31 cellular contexts compared by ENCODE assay signal in the genomic region with DNA sequence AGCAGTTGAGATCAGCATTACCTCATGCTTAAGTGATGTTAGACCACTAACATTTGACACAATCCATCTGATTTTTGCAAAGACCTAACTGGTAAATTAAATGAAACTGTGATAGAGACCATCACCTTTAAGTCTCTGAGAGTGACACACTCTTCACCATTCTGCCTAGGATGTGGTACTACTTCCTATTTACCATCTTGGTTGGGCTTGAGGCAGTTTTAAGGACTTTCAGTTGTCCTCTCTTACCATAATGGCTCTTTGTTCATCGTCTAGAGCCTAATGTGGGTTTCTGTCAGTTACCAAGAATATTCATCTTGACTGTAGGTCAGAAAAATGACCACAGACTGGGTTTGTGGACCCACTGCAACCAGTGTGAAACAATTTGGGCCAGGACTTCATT.
"Had no signal": no experiment of that assay in that cellular context is flagged by ENCODE, and none has a peak within 500 bp of the region (broad histone marks: within the 10 kb centered on the region; RNA-seq: fewer than 3 reads in every experiment).

No MANE protein-coding gene starts in this region.

- H3K4me3 ChIP-seq: adrenal gland, ascending aorta, body of pancreas, breast epithelium, cardiac muscle cell had no signal

- H3K27me3 ChIP-seq: adrenal gland, ascending aorta, body of pancreas, brain microvascular endothelial cell, breast epithelium, cardiac muscle cell had no signal

- H3K36me3 ChIP-seq: adrenal gland, ascending aorta, brain microvascular endothelial cell, breast epithelium, cardiac muscle cell had no signal

- H3K9me3 ChIP-seq: adrenal gland, ascending aorta, body of pancreas, breast epithelium had no signal

- H3K4me1 ChIP-seq: adrenal gland, ascending aorta, body of pancreas, breast epithelium had no signal

- H3K27ac ChIP-seq: adrenal gland, ascending aorta, body of pancreas, brain microvascular endothelial cell, breast epithelium, cardiac muscle cell had no signal

- DNase-seq: activated effector memory CD4-positive, alpha-beta T cell treated with anti-CD3 and anti-CD28 coated beads, Interleukin-2, amount 50 U/mL, for 16 hours; activated effector memory CD4-positive, alpha-beta T cell treated with Interleukin-2 at 50 U/mL for 16 hours; activated gamma-delta T cell; activated gamma-delta T cell treated with Interleukin-2 at 50 U/mL for 16 hours; activated naive CD4-positive, alpha-beta T cell; activated naive CD4-positive, alpha-beta T cell treated with anti-CD3 and anti-CD28 coated beads for 36 hours; activated naive CD4-positive, alpha-beta T cell treated with anti-CD3 and anti-CD28 coated beads, Interleukin-2, amount 10 ng/mL, durations not matched to agents 7 days and 5 days; activated naive CD4-positive, alpha-beta T cell treated with anti-CD3 and anti-CD28 coated beads, Interleukin-2, amount 50 U/mL, for 16 hours; activated naive CD8-positive, alpha-beta T cell treated with anti-CD3 and anti-CD28 coated beads for 36 hours; activated naive CD8-positive, alpha-beta T cell treated with anti-CD3 and anti-CD28 coated beads, Interleukin-2, amount 10 ng/mL, durations not matched to agents 7 days and 5 days; activated naive CD8-positive, alpha-beta T cell treated with anti-CD3 and anti-CD28 coated beads, Interleukin-2, amount 50 U/mL, for 24 hours; activated T-cell treated with anti-CD3 and anti-CD28 coated beads, Interleukin-2, amount 50 U/mL, for 1 hour; activated T-cell treated with anti-CD3 and anti-CD28 coated beads, Interleukin-2, amount 50 U/mL, for 24 hours; activated T-cell treated with anti-CD3 and anti-CD28 coated beads, Interleukin-2, amount 50 U/mL, for 4 hours; activated T-cell treated with anti-CD3 and anti-CD28 coated beads, Interleukin-2, amount 50 U/mL, for 48 hours; activated T-cell treated with anti-CD3 and anti-CD28 coated beads, Interleukin-2, amount 50 U/mL, for 72 hours; adrenal gland; amniotic stem cell; amygdala; anterior cingulate cortex; aorta; body of pancreas; brain microvascular endothelial cell; caudate nucleus; central memory CD4-positive, alpha-beta T cell; cerebellar nuclear complex had no signal

- ATAC-seq: activated naive CD4-positive, alpha-beta T cell treated with anti-CD3 and anti-CD28 coated beads, Interleukin-2, amount 50 U/mL, for 72 hours; activated naive CD8-positive, alpha-beta T cell treated with anti-CD3 and anti-CD28 coated beads, Interleukin-2, amount 50 U/mL, for 24 hours; activated T-cell treated with anti-CD3 and anti-CD28 coated beads, Interleukin-2, amount 50 U/mL, for 4 hours; activated T-cell treated with anti-CD3 and anti-CD28 coated beads, Interleukin-2, amount 50 U/mL, for 72 hours; activated T-helper 17 cell treated with anti-CD3 and anti-CD28 coated beads, Interleukin-2, amount 50 U/mL, for 72 hours; body of pancreas had no signal
